25 cellular contexts compared by ENCODE assay signal in genomic region chr2:233034-233433, GRCh38. TPM values are rescaled to one million over a fixed set of nuclear protein-coding genes. Genes with fewer than 3 reads are reported as not detected.
DNase-seq lines count a peak whose midpoint lies in the region; ATAC-seq and TF ChIP-seq lines count a peak whose summit lies in the region.
"Had no signal": no experiment of that assay in that cellular context is flagged by ENCODE, and none has a peak within 500 bp of the region (broad histone marks: within the 10 kb centered on the region; RNA-seq: fewer than 3 reads in every experiment).

No MANE protein-coding gene starts in this region.

- peak overlapping the region in 36 of 59 donors; percentile 0 to 94 (median 80) for H3K27ac ChIP-seq in dorsolateral prefrontal cortex
- H3K27ac ChIP-seq in iPS DF 6.9 (ENCODE audit: low read length) = no peak overlapping the region
- peak overlapping the region; percentile 9 for H3K27ac ChIP-seq in substantia nigra (ENCODE audit: low read depth, low read length, poor library complexity, severe bottlenecking)
- H3K27ac ChIP-seq: C4-2B, Peyer's patch had no signal

- ATAC-seq in HG02759 (IDR thresholded peaks at IDR 0.05; ENCODE audit: unreplicated experiment) = no peak
- ATAC-seq: SK-N-SH treated with all-trans-retinoic acid at 6 μM for 48 hours had no signal

- H3K9me3 ChIP-seq in iPS DF 6.9 (ENCODE audit: control insufficient read depth, insufficient read depth, low read length) = no peaks in the 10 kb centered on the region
- no peaks in the 10 kb centered on the region for H3K9me3 ChIP-seq in BE2C
- H3K9me3 ChIP-seq: Peyer's patch had no signal

- TF ChIP-seq CTCF in dorsolateral prefrontal cortex (IDR thresholded peaks at IDR 0.05 in 54 of 56, conservative IDR thresholded peaks at IDR 0.05 in 2 of 56; ENCODE audit: low read depth in 1 of 56, partially characterized antibody in 56 of 56) (no peak), BE2C (IDR thresholded peaks at IDR 0.05; ENCODE audit: low read depth, low read length) (no peak)

- no peaks in the 10 kb centered on the region for H3K4me1 ChIP-seq in iPS DF 6.9 (ENCODE audit: control insufficient read depth, insufficient read depth, low read length)
- H3K4me1 ChIP-seq in BE2C = no peaks in the 10 kb centered on the region
- H3K4me1 ChIP-seq: Peyer's patch had no signal

- DNase-seq in H7 = peak; percentile 82
- no peak for DNase-seq in dorsolateral prefrontal cortex
- peak; percentile 41 for DNase-seq in iPS DF 6.9 (ENCODE audit: low read depth, low spot score)
- DNase-seq in substantia nigra (lab: John Stamatoyannopoulos, UW) = peak in 1 of 49 donors; percentile 10
- no peak for DNase-seq in BE2C
- DNase-seq in cerebellar cortex (ENCODE audit: low spot score) = no peak
- DNase-seq: AML-193; CD8-positive, alpha-beta memory T cell; GDM1; HCEC 1CT; Karpas-422; NCI-H1417; NCI-H1694 treated with DMSO at 0.1 percent for 48 hours; NCI-H2081 treated with DMSO at 0.1 percent for 48 hours; NCI-H2171 treated with DMSO at 0.1 percent for 48 hours; NCI-H524 treated with DMSO at 0.1 percent for 48 hours; NCI-H82; Peyer's patch had no signal

- H3K4me3 ChIP-seq in H7 (ENCODE audit: insufficient read depth, low read depth, low read length) (no peak overlapping the region), dorsolateral prefrontal cortex (no peak overlapping the region), iPS DF 6.9 (ENCODE audit: low read length) (no peak overlapping the region), BE2C (ENCODE audit: low read depth, low read length) (no peak overlapping the region)
- H3K4me3 ChIP-seq: Peyer's patch had no signal

- H3K36me3 ChIP-seq in H7 (replicated peaks; ENCODE audit: control insufficient read depth, insufficient read depth, low read length) (no peaks in the 10 kb centered on the region; the same call in 1 of the 2 replicates), iPS DF 6.9 (ENCODE audit: control insufficient read depth, insufficient read depth, low read length) (no peaks in the 10 kb centered on the region), BE2C (no peaks in the 10 kb centered on the region)

- no CpG with 5 or more reads among the region's 7 CpGs for WGBS in iPS DF 6.9 (ENCODE audit: insufficient coverage, insufficient read length)

- intact Hi-C loops in dorsolateral prefrontal cortex (cut with DNase I) = no loop called here

- H3K27me3 ChIP-seq in H7 (ENCODE audit: control insufficient read depth, insufficient read depth, low read length) (no peaks in the 10 kb centered on the region), dorsolateral prefrontal cortex (no peaks in the 10 kb centered on the region), iPS DF 6.9 (ENCODE audit: control insufficient read depth, insufficient read depth, low read length) (no peaks in the 10 kb centered on the region), BE2C (no peaks in the 10 kb centered on the region)
- H3K27me3 ChIP-seq: Peyer's patch had no signal

RNA-seq across cellular contexts. Expression of gene SH3YL1, which starts 30.8 kb away (rescaled TPM):
- 13.1 and 15.4 TPM in 2 replicates for total RNA-seq in H7 (2014; rRNA removed; shearing (Covaris generic))
- 100 to 1,000 TPM in 4 of 120 experiments, 10 to 100 TPM in 116; 54.7 to 114 (median 76.9) TPM for total RNA-seq in dorsolateral prefrontal cortex
- 19.0 TPM for polyA plus RNA-seq in BE2C (2012; ENCODE audit: insufficient read depth, insufficient read length, low read depth)

RNA-seq across cellular contexts. Expression of gene ACP1, which starts 31.7 kb away (rescaled TPM):
- 138 and 179 TPM in 2 replicates for total RNA-seq in H7 (2014; rRNA removed; shearing (Covaris generic))
- 100 to 1,000 TPM in 5 of 120 experiments, 10 to 100 TPM in 115; 38.8 to 104 (median 76.9) TPM for total RNA-seq in dorsolateral prefrontal cortex
- 131 TPM for polyA plus RNA-seq in BE2C (2012; ENCODE audit: insufficient read depth, insufficient read length, low read depth)

RNA-seq across cellular contexts. Expression of gene ALKAL2, which starts 54.9 kb away (rescaled TPM):
- total RNA-seq in H7 (2014; rRNA removed; shearing (Covaris generic)) = 1.1 and 2.6 TPM in 2 replicates
- 1 to 10 TPM in 80 of 120 experiments, under 1 TPM in 26, not detected in 14; 0.34 to 8.5 (median 1.5) TPM for total RNA-seq in dorsolateral prefrontal cortex
- 0.82 TPM for polyA plus RNA-seq in BE2C (2012; ENCODE audit: insufficient read depth, insufficient read length, low read depth)
- total RNA-seq: A172; CD8-positive, alpha-beta memory T cell; M059J; OCI-LY7 had no signal
- polyA plus RNA-seq: AG04450; CD8-positive, alpha-beta memory T cell had no signal

Comparison
In these comparisons a context has a peak if more than half of its experiments do, and no peak if none do; other contexts are left out.
1. DNase-seq: peak in H7 (single experiment) and iPS DF 6.9 (single experiment); none in dorsolateral prefrontal cortex (0 of 10), BE2C (single experiment) and cerebellar cortex (single experiment).